In genomic region chr2:216557413-216557812, GRCh38 we compare ENCODE assay signal across 15 cellular contexts.
"Had no signal": no experiment of that assay in that cellular context is flagged by ENCODE, and none has a peak within 500 bp of the region (broad histone marks: within the 10 kb centered on the region; RNA-seq: fewer than 3 reads in every experiment).

No MANE protein-coding gene starts in this region.

- H3K36me3 Mint-ChIP-seq: activated naive CD8-positive, alpha-beta T cell; naive thymus-derived CD8-positive, alpha-beta T cell had no signal

- H3K27me3 ChIP-seq: cardiac muscle cell had no signal

- H3K9me3 Mint-ChIP-seq: activated CD4-positive, alpha-beta T cell treated with anti-CD3 and anti-CD28 coated beads, Interleukin-2, amount 10 ng/mL, durations not matched to agents 7 days and 5 days; naive thymus-derived CD8-positive, alpha-beta T cell had no signal

- H3K36me3 ChIP-seq: cardiac muscle cell, thoracic aorta had no signal

- H3K4me3 Mint-ChIP-seq: activated CD4-positive, alpha-beta T cell treated with anti-CD3 and anti-CD28 coated beads, Interleukin-2, amount 10 ng/mL, durations not matched to agents 7 days and 5 days; activated naive CD8-positive, alpha-beta T cell; naive thymus-derived CD8-positive, alpha-beta T cell had no signal

- H3K4me3 ChIP-seq: cardiac muscle cell, coronary artery, thoracic aorta had no signal

- H3K9me3 ChIP-seq: thoracic aorta had no signal

- DNase-seq: activated CD4-positive, alpha-beta T cell treated with anti-CD3 and anti-CD28 coated beads, Interleukin-2, amount 10 ng/mL, durations not matched to agents 7 days and 5 days; activated CD4-positive, CD25-positive, alpha-beta regulatory T cell; activated gamma-delta T cell; activated T-cell treated with anti-CD3 and anti-CD28 coated beads, Interleukin-2, amount 50 U/mL, for 1 hour; anterior cingulate cortex; effector CD8-positive, alpha-beta T cell; hypothalamus; naive thymus-derived CD8-positive, alpha-beta T cell; stimulated activated CD4-positive, alpha-beta T cell treated with anti-CD3 and anti-CD28 coated beads, Interleukin-4, amount 100 ng/mL, for 1 hour; stimulated activated CD8-positive, alpha-beta memory T cell treated with anti-CD3 and anti-CD28 coated beads, Interleukin-4, amount 100 ng/mL, for 48 hours; stimulated activated naive CD8-positive, alpha-beta T cell treated with anti-CD3 and anti-CD28 coated beads, Interleukin-15, Interleukin-2, amounts not matched to agents 100 U/mL and 50 U/mL, for 24 hours had no signal

- H3K27ac Mint-ChIP-seq: activated CD4-positive, alpha-beta T cell treated with anti-CD3 and anti-CD28 coated beads, Interleukin-2, amount 10 ng/mL, durations not matched to agents 7 days and 5 days; activated naive CD8-positive, alpha-beta T cell had no signal

- H3K27ac ChIP-seq: cardiac muscle cell had no signal

- ATAC-seq: naive thymus-derived CD8-positive, alpha-beta T cell; stimulated activated naive CD8-positive, alpha-beta T cell treated with anti-CD3 and anti-CD28 coated beads, Interleukin-15, Interleukin-2, amounts not matched to agents 100 U/mL and 50 U/mL, for 24 hours had no signal

- H3K4me1 Mint-ChIP-seq: activated CD4-positive, alpha-beta T cell treated with anti-CD3 and anti-CD28 coated beads, Interleukin-2, amount 10 ng/mL, durations not matched to agents 7 days and 5 days had no signal

- H3K27me3 Mint-ChIP-seq: activated CD4-positive, alpha-beta T cell treated with anti-CD3 and anti-CD28 coated beads, Interleukin-2, amount 10 ng/mL, durations not matched to agents 7 days and 5 days had no signal
